In genomic region chr2:45182667-45183620, GRCh38 we compare ENCODE assay signal across 24 cellular contexts.
DNase-seq lines count a peak whose midpoint lies in the region; ATAC-seq and TF ChIP-seq lines count a peak whose summit lies in the region.
"Had no signal": no experiment of that assay in that cellular context is flagged by ENCODE, and none has a peak within 500 bp of the region (broad histone marks: within the 10 kb centered on the region; RNA-seq: fewer than 3 reads in every experiment).

No MANE protein-coding gene starts in this region.

- POLR2A ChIA-PET in activated CD8-positive, alpha-beta T cell treated with anti-CD3 and anti-CD28 coated beads, Interleukin-2, amount 10 ng/mL, durations not matched to agents 7 days and 5 days (lab: Charles Lee): no interaction called here
- POLR2A ChIA-PET in activated CD8-positive, alpha-beta T cell treated with anti-CD3 and anti-CD28 coated beads for 36 hours (lab: Charles Lee): no interaction called here

- peak; percentile 5 for DNase-seq in activated CD8-positive, alpha-beta T cell treated with anti-CD3 and anti-CD28 coated beads, Interleukin-2, amount 10 ng/mL, durations not matched to agents 7 days and 5 days
- DNase-seq in activated CD8-positive, alpha-beta T cell treated with anti-CD3 and anti-CD28 coated beads for 36 hours: no peak
- peak; percentile 55 for DNase-seq in mammary epithelial cell
- peak; percentile 63 for DNase-seq in fibroblast of the conjunctiva (ENCODE audit: low read depth)
- no peak for DNase-seq in Peyer's patch
- no peak for DNase-seq in HuH-7.5 (ENCODE audit: low spot score)
- DNase-seq in EL: no peak
- DNase-seq: 8988T; activated CD4-positive, alpha-beta T cell treated with anti-CD3 and anti-CD28 coated beads, Interleukin-2, amount 50 U/mL, for 4 hours; activated effector memory CD4-positive, alpha-beta T cell treated with Interleukin-2 at 50 U/mL for 16 hours; BE2C; kidney glomerular epithelial cell; mesendoderm; naive thymus-derived CD4-positive, alpha-beta T cell; NCI-H146; NCI-H524; retina; stimulated activated CD4-positive, alpha-beta T cell treated with anti-CD3 and anti-CD28 coated beads, Interleukin-4, amount 100 ng/mL, for 24 hours; stimulated activated naive CD4-positive, alpha-beta T cell treated with Interleukin-2 at 50 U/mL for 16 hours; thyroid gland; WERI-Rb-1 had no signal

- no peaks in the 10 kb centered on the region for H3K36me3 ChIP-seq in mammary epithelial cell (ENCODE audit: insufficient read depth, low read length)
- no peaks in the 10 kb centered on the region for H3K36me3 ChIP-seq in Peyer's patch
- H3K36me3 ChIP-seq: BE2C, thyroid gland, WERI-Rb-1 had no signal

- H3K9me3 ChIP-seq in mammary epithelial cell (replicated peaks; ENCODE audit: insufficient read depth, low read length) (no peaks in the 10 kb centered on the region), Peyer's patch (no peaks in the 10 kb centered on the region)
- H3K9me3 ChIP-seq: BE2C, thyroid gland had no signal

- H4K20me1 ChIP-seq in mammary epithelial cell (ENCODE audit: insufficient read depth, low read length): no peaks in the 10 kb centered on the region

- H3K27ac ChIP-seq in mammary epithelial cell (ENCODE audit: insufficient read depth, low read depth, low read length) (no peak overlapping the region), Peyer's patch (no peak overlapping the region)
- H3K27ac ChIP-seq: epithelial cell of prostate, thyroid gland, WERI-Rb-1 had no signal

- no peak for TF ChIP-seq POLR2A in Peyer's patch (IDR thresholded peaks at IDR 0.05)

- WGBS in mammary epithelial cell (ENCODE audit: low coverage, missing lambda C conversion rate): 58% methylated on average over 12 of the region's 12 CpGs

- peaks cover 44% of the 10 kb centered on the region for H3K4me1 ChIP-seq in mammary epithelial cell (ENCODE audit: insufficient read depth, low read length)
- H3K4me1 ChIP-seq in Peyer's patch: no peaks in the 10 kb centered on the region
- H3K4me1 ChIP-seq: BE2C, thyroid gland had no signal

- no peaks in the 10 kb centered on the region for H3K9me3 Mint-ChIP-seq in activated CD8-positive, alpha-beta T cell treated with anti-CD3 and anti-CD28 coated beads, Interleukin-2, amount 10 ng/mL, durations not matched to agents 7 days and 5 days (ENCODE audit: insufficient read depth)
- no peaks in the 10 kb centered on the region for H3K9me3 Mint-ChIP-seq in activated CD8-positive, alpha-beta T cell treated with anti-CD3 and anti-CD28 coated beads for 36 hours
- H3K9me3 Mint-ChIP-seq: GM23338 had no signal

- no peak for TF ChIP-seq CTCF in activated CD8-positive, alpha-beta T cell treated with anti-CD3 and anti-CD28 coated beads for 36 hours (IDR thresholded peaks at IDR 0.05)
- TF ChIP-seq CTCF in mammary epithelial cell (conservative IDR thresholded peaks at IDR 0.05 in 1 of 2, IDR thresholded peaks at IDR 0.05 in 1 of 2; ENCODE audit: extremely low read depth in 1 of 2, insufficient read depth in 1 of 2, low read depth in 1 of 2, low read length in 2 of 2): no peak
- no peak for TF ChIP-seq CTCF in Peyer's patch (IDR thresholded peaks at IDR 0.05)

- no peak overlapping the region for H3K4me3 ChIP-seq in mammary epithelial cell (replicated peaks in 1 of 3; ENCODE audit: insufficient read depth in 1 of 3, low read depth in 2 of 3, low read length in 3 of 3)
- H3K4me3 ChIP-seq in Peyer's patch: no peak overlapping the region
- H3K4me3 ChIP-seq: GM23338, thyroid gland had no signal

- H3K27me3 ChIP-seq in mammary epithelial cell (ENCODE audit: insufficient read depth, low read length) (no peaks in the 10 kb centered on the region), Peyer's patch (no peaks in the 10 kb centered on the region)
- H3K27me3 ChIP-seq: BE2C, thyroid gland had no signal

- in situ Hi-C loops in mammary epithelial cell (cut with MboI; ENCODE audit: low sequenced_read_pairs in 2 of 2): no loop called here

- no TSS peak for BruUV-seq in mammary epithelial cell (replicated peaks; lab: Mats Ljungman, UMichigan)

- peak overlapping the region; percentile 56 for H2AFZ ChIP-seq in mammary epithelial cell (ENCODE audit: low read depth, low read length)
- H2AFZ ChIP-seq: GM23338 had no signal

- ATAC-seq in activated CD8-positive, alpha-beta T cell treated with anti-CD3 and anti-CD28 coated beads, Interleukin-2, amount 10 ng/mL, durations not matched to agents 7 days and 5 days: no peak
- no peak for ATAC-seq in activated CD8-positive, alpha-beta T cell treated with anti-CD3 and anti-CD28 coated beads for 36 hours
- no peak for ATAC-seq in GM18907 (IDR thresholded peaks at IDR 0.05; ENCODE audit: unreplicated experiment)
- ATAC-seq: GM23338; naive thymus-derived CD4-positive, alpha-beta T cell had no signal

- H3K4me2 ChIP-seq in mammary epithelial cell (ENCODE audit: insufficient read depth, low read depth, low read length): peak overlapping the region; percentile 6
- H3K4me2 ChIP-seq: GM23338 had no signal

- H3K27me3 Mint-ChIP-seq in activated CD8-positive, alpha-beta T cell treated with anti-CD3 and anti-CD28 coated beads, Interleukin-2, amount 10 ng/mL, durations not matched to agents 7 days and 5 days (ENCODE audit: low read depth): peaks cover 13% of the 10 kb centered on the region
- peaks cover 17% of the 10 kb centered on the region for H3K27me3 Mint-ChIP-seq in activated CD8-positive, alpha-beta T cell treated with anti-CD3 and anti-CD28 coated beads for 36 hours

- H3K79me2 ChIP-seq in mammary epithelial cell (ENCODE audit: insufficient read depth, low read length): no peaks in the 10 kb centered on the region

- dilution Hi-C loops in mammary epithelial cell (cut with HindIII; ENCODE audit: low sequenced_read_pairs): no loop called here

- H3K4me3 Mint-ChIP-seq in activated CD8-positive, alpha-beta T cell treated with anti-CD3 and anti-CD28 coated beads, Interleukin-2, amount 10 ng/mL, durations not matched to agents 7 days and 5 days: no peak overlapping the region
- H3K4me3 Mint-ChIP-seq in activated CD8-positive, alpha-beta T cell treated with anti-CD3 and anti-CD28 coated beads for 36 hours: no peak overlapping the region
- H3K4me3 Mint-ChIP-seq: GM23338; naive thymus-derived CD4-positive, alpha-beta T cell had no signal

- no peaks in the 10 kb centered on the region for H3K36me3 Mint-ChIP-seq in activated CD8-positive, alpha-beta T cell treated with anti-CD3 and anti-CD28 coated beads, Interleukin-2, amount 10 ng/mL, durations not matched to agents 7 days and 5 days (ENCODE audit: low read depth)
- H3K36me3 Mint-ChIP-seq in activated CD8-positive, alpha-beta T cell treated with anti-CD3 and anti-CD28 coated beads for 36 hours (ENCODE audit: low read depth): no peaks in the 10 kb centered on the region
- H3K36me3 Mint-ChIP-seq: naive thymus-derived CD4-positive, alpha-beta T cell had no signal

- H3K27ac Mint-ChIP-seq in activated CD8-positive, alpha-beta T cell treated with anti-CD3 and anti-CD28 coated beads, Interleukin-2, amount 10 ng/mL, durations not matched to agents 7 days and 5 days: no peak overlapping the region
- H3K27ac Mint-ChIP-seq in activated CD8-positive, alpha-beta T cell treated with anti-CD3 and anti-CD28 coated beads for 36 hours: no peak overlapping the region
- H3K27ac Mint-ChIP-seq: GM23338; naive thymus-derived CD4-positive, alpha-beta T cell had no signal

- intact Hi-C loops in activated CD8-positive, alpha-beta T cell treated with anti-CD3 and anti-CD28 coated beads for 36 hours (cut with micrococcal nuclease): no loop called here
- intact Hi-C loops in mammary epithelial cell (cut with micrococcal nuclease): no loop called here

- CTCF ChIA-PET in activated CD8-positive, alpha-beta T cell treated with anti-CD3 and anti-CD28 coated beads, Interleukin-2, amount 10 ng/mL, durations not matched to agents 7 days and 5 days (lab: Charles Lee): no interaction called here
- CTCF ChIA-PET in activated CD8-positive, alpha-beta T cell treated with anti-CD3 and anti-CD28 coated beads for 36 hours (lab: Charles Lee): no interaction called here
- CTCF ChIA-PET in mammary epithelial cell (lab: Charles Lee; ENCODE audit: low non-redundant PET): no interaction called here

- H3K9ac ChIP-seq in mammary epithelial cell (ENCODE audit: insufficient read depth, low read length): no peak overlapping the region

- no peaks in the 10 kb centered on the region for H3K4me1 Mint-ChIP-seq in activated CD8-positive, alpha-beta T cell treated with anti-CD3 and anti-CD28 coated beads, Interleukin-2, amount 10 ng/mL, durations not matched to agents 7 days and 5 days (ENCODE audit: low read depth)
- no peaks in the 10 kb centered on the region for H3K4me1 Mint-ChIP-seq in activated CD8-positive, alpha-beta T cell treated with anti-CD3 and anti-CD28 coated beads for 36 hours (ENCODE audit: low read depth)
- H3K4me1 Mint-ChIP-seq: naive thymus-derived CD4-positive, alpha-beta T cell had no signal

Comparison
In these comparisons a context has a peak if more than half of its experiments do, and no peak if none do; other contexts are left out.
1. DNase-seq: peak in activated CD8-positive, alpha-beta T cell treated with anti-CD3 and anti-CD28 coated beads, Interleukin-2, amount 10 ng/mL, durations not matched to agents 7 days and 5 days (single experiment), mammary epithelial cell (single experiment) and fibroblast of the conjunctiva (single experiment); none in activated CD8-positive, alpha-beta T cell treated with anti-CD3 and anti-CD28 coated beads for 36 hours (single experiment), Peyer's patch (0 of 3), HuH-7.5 (single experiment) and EL (single experiment).